1 cellular context compared by ENCODE assay signal in genomic region chr6:149842331-149842730, GRCh38.
TF ChIP-seq lines count a peak whose summit lies in the region.

No MANE protein-coding gene starts in this region.

TF ChIP-seq in IMR-90, 13 proteins besides CTCF, POLR2A, EP300 and RAD21 (continued from another document):
- TF ChIP-seq CHD1 (IDR thresholded peaks at IDR 0.05; ENCODE audit: low read depth, low read length) = no peak
- TF ChIP-seq ELK1 (IDR thresholded peaks at IDR 0.05; ENCODE audit: borderline replicate concordance, low read depth, low read length) = no peak
- TF ChIP-seq MAFK (IDR thresholded peaks at IDR 0.05; ENCODE audit: low read depth, low read length) = no peak
- TF ChIP-seq RFX5 (IDR thresholded peaks at IDR 0.05; ENCODE audit: low read depth, low read length) = no peak
- no peak for TF ChIP-seq MAZ (IDR thresholded peaks at IDR 0.05; ENCODE audit: borderline replicate concordance, low read depth, low read length)
- no peak for TF ChIP-seq BHLHE40 (IDR thresholded peaks at IDR 0.05; ENCODE audit: low read depth, low read length)
- TF ChIP-seq RCOR1 (IDR thresholded peaks at IDR 0.05; ENCODE audit: insufficient replicate concordance, low read length) = no peak
- no peak for TF ChIP-seq MXI1 (IDR thresholded peaks at IDR 0.05; ENCODE audit: borderline replicate concordance, low read depth, low read length)
- no peak for TF ChIP-seq CEBPB (IDR thresholded peaks at IDR 0.05; ENCODE audit: low read depth, low read length)
